ENCODE assay signal across 9 cellular contexts in genomic region chr4:8547108-8547911, GRCh38. TPM values are rescaled to one million over a fixed set of nuclear protein-coding genes. Genes with fewer than 3 reads are reported as not detected.
DNase-seq lines count a peak whose midpoint lies in the region; ATAC-seq and TF ChIP-seq lines count a peak whose summit lies in the region.
"Had no signal": no experiment of that assay in that cellular context is flagged by ENCODE, and none has a peak within 500 bp of the region (broad histone marks: within the 10 kb centered on the region; RNA-seq: fewer than 3 reads in every experiment).

No MANE protein-coding gene starts in this region.

- no peaks in the 10 kb centered on the region for H3K27me3 ChIP-seq in trophoblast cell (ENCODE audit: insufficient read depth, low read length)

- H3K4me3 ChIP-seq in GM12865 (ENCODE audit: low read depth, low read length) = no peak overlapping the region
- H3K4me3 ChIP-seq in NB4 (ENCODE audit: low read depth, low read length) = no peak overlapping the region
- no peak overlapping the region for H3K4me3 ChIP-seq in trophoblast cell (ENCODE audit: low read depth, low read length)

- TF ChIP-seq CTCF in GM12865 (IDR thresholded peaks at IDR 0.05; ENCODE audit: insufficient read depth, low read depth, low read length, missing control alignments) (peak; percentile 53), NB4 (IDR thresholded peaks at IDR 0.05; ENCODE audit: low read depth, low read length) (peak; percentile 54), endothelial cell (IDR thresholded peaks at IDR 0.05; ENCODE audit: unreplicated experiment) (peak; percentile 56)

- H2BK12ac ChIP-seq in trophoblast cell (ENCODE audit: low read length) = peak overlapping the region; percentile 76

- no peak overlapping the region for H3K4ac ChIP-seq in trophoblast cell (ENCODE audit: low read depth, low read length)

- H3K27me3 Mint-ChIP-seq in endothelial cell (ENCODE audit: unreplicated experiment) = peaks cover 1% of the 10 kb centered on the region

- H3K79me1 ChIP-seq in trophoblast cell (ENCODE audit: low read length) = peaks cover 41% of the 10 kb centered on the region

- H2AK5ac ChIP-seq in trophoblast cell (ENCODE audit: low read length) = peak overlapping the region; percentile 50

- peak overlapping the region; percentile 15 for H3K18ac ChIP-seq in trophoblast cell (ENCODE audit: low read length)

- H3K9ac ChIP-seq in trophoblast cell (ENCODE audit: low read length) = no peak overlapping the region

- H3K23ac ChIP-seq in trophoblast cell (ENCODE audit: low read length) = no peak overlapping the region

- H3K4me1 ChIP-seq in trophoblast cell (ENCODE audit: control insufficient read depth in 1 of 2, insufficient read depth in 2 of 2, low read length in 2 of 2) = peaks cover 37 to 49% of the 10 kb centered on the region in 2 experiments

- H3K36me3 ChIP-seq in trophoblast cell (ENCODE audit: control insufficient read depth in 1 of 2, insufficient read depth in 2 of 2, low read length in 2 of 2) = no peaks in the 10 kb centered on the region

- peak overlapping the region; percentile 82 for H2BK120ac ChIP-seq in trophoblast cell (ENCODE audit: insufficient read depth, low read length, poor library complexity)

- TF ChIP-seq POLR2A in NB4 (IDR thresholded peaks at IDR 0.05; ENCODE audit: extremely low read depth, insufficient read length) = no peak

- no peaks in the 10 kb centered on the region for H3K9me3 Mint-ChIP-seq in endothelial cell (ENCODE audit: unreplicated experiment)

- peak; percentile 70 for DNase-seq in GM12865 (ENCODE audit: low read depth)
- peak; percentile 72 for DNase-seq in NB4 (ENCODE audit: low read depth)
- peak; percentile 39 for DNase-seq in endothelial cell (ENCODE audit: low spot score)
- DNase-seq in trophoblast cell = peak; percentile 46 to 76
- DNase-seq in activated naive CD4-positive, alpha-beta T cell treated with anti-CD3 and anti-CD28 coated beads, Interleukin-2, amount 50 U/mL, for 16 hours = no peak
- DNase-seq in hypothalamus (lab: John Stamatoyannopoulos, UW) = no peak
- DNase-seq: activated CD4-positive, CD25-positive, alpha-beta regulatory T cell had no signal

- H3K4me3 Mint-ChIP-seq in endothelial cell (ENCODE audit: unreplicated experiment) = no peak overlapping the region

- peak overlapping the region; percentile 84 for H4K91ac ChIP-seq in trophoblast cell (ENCODE audit: low read depth, low read length)

- H3K9me3 ChIP-seq in trophoblast cell (ENCODE audit: insufficient read depth, low read depth, low read length) = no peaks in the 10 kb centered on the region

- WGBS in trophoblast cell (ENCODE audit: extremely low coverage, insufficient coverage, insufficient read length) = no CpG with 5 or more reads among the region's 16 CpGs

- H3K4me1 Mint-ChIP-seq in endothelial cell (ENCODE audit: unreplicated experiment) = peaks cover 21% of the 10 kb centered on the region

- no peak overlapping the region for H3K27ac Mint-ChIP-seq in endothelial cell (ENCODE audit: unreplicated experiment)

- no peaks in the 10 kb centered on the region for H3K79me2 ChIP-seq in trophoblast cell (ENCODE audit: control insufficient read depth, insufficient read depth, low read length, poor library complexity)

- H4K12ac ChIP-seq in trophoblast cell (ENCODE audit: low read depth, low read length) = no peak overlapping the region

- ATAC-seq in HG03039 (IDR thresholded peaks at IDR 0.05; ENCODE audit: unreplicated experiment) (no peak), HG03520 (IDR thresholded peaks at IDR 0.05; ENCODE audit: unreplicated experiment) (no peak)

- H3K4me2 ChIP-seq in trophoblast cell (ENCODE audit: low read length) = no peak overlapping the region

- peak overlapping the region; percentile 73 for H3K27ac ChIP-seq in trophoblast cell (ENCODE audit: low read depth, low read length)

- no peak overlapping the region for H2AFZ ChIP-seq in trophoblast cell (ENCODE audit: insufficient read depth, low read length, poor library complexity)

- peak overlapping the region; percentile 31 for H4K8ac ChIP-seq in trophoblast cell (ENCODE audit: low read depth, low read length)

- peaks cover 4% of the 10 kb centered on the region for H3K36me3 Mint-ChIP-seq in endothelial cell (ENCODE audit: low read depth, unreplicated experiment)

- H3K14ac ChIP-seq in trophoblast cell (ENCODE audit: low read length) = peak overlapping the region; percentile 54

- peak overlapping the region; percentile 70 for H2BK5ac ChIP-seq in trophoblast cell (ENCODE audit: low read depth, low read length, poor library complexity)

RNA-seq across cellular contexts. Expression of gene GPR78, which starts 32.9 kb away (rescaled TPM):
- total RNA-seq in endothelial cell (ENCODE audit: unreplicated experiment) = not detected
- 13.9 and 15.5 TPM in 2 replicates for polyA plus RNA-seq in trophoblast cell (2013)

RNA-seq across cellular contexts. Expression of gene CPZ, which starts 45.3 kb away (rescaled TPM):
- total RNA-seq in endothelial cell (ENCODE audit: unreplicated experiment) = 0.90 TPM
- 41.6 and 41.8 TPM in 2 replicates for polyA plus RNA-seq in trophoblast cell (2013)

Comparison
In these comparisons a context has a peak if more than half of its experiments do, and no peak if none do; other contexts are left out.
1. DNase-seq: peak in GM12865 (single experiment), NB4 (single experiment), endothelial cell (single experiment) and trophoblast cell (2 of 2); none in activated naive CD4-positive, alpha-beta T cell treated with anti-CD3 and anti-CD28 coated beads, Interleukin-2, amount 50 U/mL, for 16 hours (single experiment) and hypothalamus (0 of 51).
2. Peak in every context shown above with its lines, with median percentiles within 50 percentile points of each other: CTCF ChIP-seq.